20 cellular contexts compared by ENCODE assay signal in genomic region chr3:154217663-154218062, GRCh38.
DNase-seq lines count a peak whose midpoint lies in the region; TF ChIP-seq lines count a peak whose summit lies in the region.
"Had no signal": no experiment of that assay in that cellular context is flagged by ENCODE, and none has a peak within 500 bp of the region (broad histone marks: within the 10 kb centered on the region; RNA-seq: fewer than 3 reads in every experiment).

No MANE protein-coding gene starts in this region.

- no CpG with 5 or more reads among the region's 6 CpGs for WGBS in neuronal stem cell (ENCODE audit: extremely low coverage in 2 of 2, insufficient read length in 2 of 2, insufficient replicate concordance in 1 of 2), 2 donors

- intact Hi-C loops in uterus (cut with DNase I; ENCODE audit: low total_unique reads) (no loop called here), Caco-2 (cut with micrococcal nuclease; ENCODE audit: unreplicated experiment) (no loop called here)

- no peak overlapping the region for H3K23ac ChIP-seq in neuronal stem cell (ENCODE audit: low read depth, low read length, poor library complexity)

- H3K9me3 ChIP-seq in neuronal stem cell (replicated peaks in 1 of 2; ENCODE audit: control insufficient read depth in 2 of 2, insufficient read depth in 1 of 2, low read depth in 1 of 2, low read length in 2 of 2): peaks cover 4 to 13% of the 10 kb centered on the region in 2 donors
- no peaks in the 10 kb centered on the region for H3K9me3 ChIP-seq in uterus
- H3K9me3 ChIP-seq in Caco-2: no peaks in the 10 kb centered on the region

- H3K14ac ChIP-seq in neuronal stem cell (ENCODE audit: low read length): no peak overlapping the region

- H3K4ac ChIP-seq in neuronal stem cell (ENCODE audit: low read length): no peak overlapping the region

- H3K36me3 ChIP-seq in neuronal stem cell (replicated peaks in 1 of 2; ENCODE audit: control insufficient read depth in 2 of 2, insufficient read depth in 2 of 2, low read length in 2 of 2): peaks cover 4 to 40% of the 10 kb centered on the region in 2 donors
- no peaks in the 10 kb centered on the region for H3K36me3 ChIP-seq in uterus
- H3K36me3 ChIP-seq in Caco-2 (ENCODE audit: control insufficient read depth, insufficient read depth, low read length): no peaks in the 10 kb centered on the region

- no peak for TF ChIP-seq POLR2A in uterus (IDR thresholded peaks at IDR 0.05)

- CTCF ChIA-PET in Caco-2 (lab: Charles Lee): no interaction called here

- no peak for TF ChIP-seq CTCF in VCaP (conservative IDR thresholded peaks at IDR 0.05)
- no peak for TF ChIP-seq CTCF in uterus (IDR thresholded peaks at IDR 0.05)
- TF ChIP-seq CTCF in Caco-2 (IDR thresholded peaks at IDR 0.05; ENCODE audit: insufficient read depth in 1 of 2, low read depth in 1 of 2, low read length in 1 of 2, severe bottlenecking in 1 of 2, unreplicated experiment in 1 of 2): no peak

- H3K18ac ChIP-seq in neuronal stem cell (ENCODE audit: low read length): no peak overlapping the region

- POLR2A ChIA-PET in Caco-2 (lab: Charles Lee): no interaction called here

- no peak overlapping the region for H3K4me2 ChIP-seq in neuronal stem cell (ENCODE audit: insufficient read depth, low read length, poor library complexity, severe bottlenecking)

- H2AK5ac ChIP-seq in neuronal stem cell (ENCODE audit: low read depth, low read length): no peak overlapping the region

- no peaks in the 10 kb centered on the region for H3K27me3 Mint-ChIP-seq in Caco-2 (ENCODE audit: insufficient read depth, unreplicated experiment)

- in situ Hi-C loops in KBM-7 (cut with MboI; ENCODE audit: low pct_unique_long_range_greater_than_20kb, low sequenced_read_pairs): no loop called here

- H3K27ac ChIP-seq in VCaP (peak overlapping the region; percentile 65), neuronal stem cell (replicated peaks; ENCODE audit: low read length) (peak overlapping the region; percentile 68), uterus (no peak overlapping the region)
- H3K27ac ChIP-seq: 22Rv1 had no signal

- H3K4me1 Mint-ChIP-seq in Caco-2 (ENCODE audit: low read depth, unreplicated experiment): no peaks in the 10 kb centered on the region

- peaks cover 14% of the 10 kb centered on the region for H3K36me3 Mint-ChIP-seq in Caco-2 (ENCODE audit: insufficient read depth, unreplicated experiment)
- H3K36me3 Mint-ChIP-seq: CD14-positive monocyte had no signal

- no peak overlapping the region for H2BK12ac ChIP-seq in neuronal stem cell (ENCODE audit: low read length)

- no peak overlapping the region for H4K91ac ChIP-seq in neuronal stem cell (ENCODE audit: low read depth, low read length, poor library complexity)

- no peaks in the 10 kb centered on the region for H3K27me3 ChIP-seq in neuronal stem cell (ENCODE audit: control insufficient read depth in 3 of 3, insufficient read depth in 3 of 3, low read depth in 1 of 3, low read length in 3 of 3)
- H3K27me3 ChIP-seq in uterus: no peaks in the 10 kb centered on the region
- H3K27me3 ChIP-seq in Caco-2 (replicated peaks; ENCODE audit: control insufficient read depth, insufficient read depth, low read length): no peaks in the 10 kb centered on the region

- no peak overlapping the region for H4K8ac ChIP-seq in neuronal stem cell (ENCODE audit: low read depth, low read length)

- no peak overlapping the region for H2AFZ ChIP-seq in neuronal stem cell (ENCODE audit: low read length)

- no TSS peak for BruUV-seq in Caco-2 (replicated peaks; lab: Mats Ljungman, UMichigan)

- no peak overlapping the region for H2BK5ac ChIP-seq in neuronal stem cell (ENCODE audit: low read length)

- no peak overlapping the region for H3K4me3 Mint-ChIP-seq in Caco-2 (ENCODE audit: unreplicated experiment)
- H3K4me3 Mint-ChIP-seq: CD14-positive monocyte, IgD-negative memory B cell had no signal

- DNase-seq in NCI-H1105 treated with DMSO at 0.1 percent for 48 hours (lab: John Stamatoyannopoulos, UW) (peak; percentile 22), NCI-H1105 (lab: John Stamatoyannopoulos, UW) (no peak), KBM-7 (peak; percentile 34), neuronal stem cell (ENCODE audit: low spot score) (peak; percentile 30), uterus (no peak), Caco-2 (no peak), activated gamma-delta T cell (lab: John Stamatoyannopoulos, UW) (no peak)
- DNase-seq: ACHN, EL, Karpas-422, MV-4-11, NCI-H1436 treated with DMSO at 0.1 percent for 48 hours, NCI-H1930, NCI-H524 treated with DMSO at 0.1 percent for 48 hours, PC-3, Right ventricle myocardium superior had no signal

- no peak overlapping the region for H2BK15ac ChIP-seq in neuronal stem cell (ENCODE audit: low read length)

- no peak overlapping the region for H3K27ac Mint-ChIP-seq in Caco-2 (ENCODE audit: unreplicated experiment)
- H3K27ac Mint-ChIP-seq: CD14-positive monocyte had no signal

- H3K4me3 ChIP-seq in neuronal stem cell (ENCODE audit: low read length in 2 of 2) (no peak overlapping the region), uterus (no peak overlapping the region), Caco-2 (ENCODE audit: low read depth, low read length) (no peak overlapping the region)

- no peak overlapping the region for H2BK120ac ChIP-seq in neuronal stem cell (ENCODE audit: low read depth, low read length)

- H3K9ac ChIP-seq in neuronal stem cell (ENCODE audit: low read depth, low read length, poor library complexity): no peak overlapping the region

- peaks cover 10% of the 10 kb centered on the region for H3K9me3 Mint-ChIP-seq in Caco-2 (ENCODE audit: unreplicated experiment)
- H3K9me3 Mint-ChIP-seq: IgD-negative memory B cell had no signal

- H3K4me1 ChIP-seq in neuronal stem cell (ENCODE audit: control insufficient read depth in 2 of 2, insufficient read depth in 1 of 2, low read depth in 1 of 2, low read length in 2 of 2): peaks cover 0 to 2% of the 10 kb centered on the region in 2 donors
- no peaks in the 10 kb centered on the region for H3K4me1 ChIP-seq in uterus
- H3K4me1 ChIP-seq in Caco-2: no peaks in the 10 kb centered on the region

- H3K79me1 ChIP-seq in neuronal stem cell (ENCODE audit: low read depth, low read length): no peaks in the 10 kb centered on the region

Comparison
In these comparisons a context has a peak if more than half of its experiments do, and no peak if none do; other contexts are left out.
1. DNase-seq: peak in NCI-H1105 treated with DMSO at 0.1 percent for 48 hours (single experiment), KBM-7 (single experiment) and neuronal stem cell (single experiment); none in NCI-H1105 (single experiment), uterus (0 of 2), Caco-2 (0 of 2) and activated gamma-delta T cell (single experiment).
2. H3K27ac ChIP-seq: peak in VCaP (single experiment) and neuronal stem cell (single experiment); none in uterus (0 of 2).